ENCODE assay signal across 8 cellular contexts in the genomic region with DNA sequence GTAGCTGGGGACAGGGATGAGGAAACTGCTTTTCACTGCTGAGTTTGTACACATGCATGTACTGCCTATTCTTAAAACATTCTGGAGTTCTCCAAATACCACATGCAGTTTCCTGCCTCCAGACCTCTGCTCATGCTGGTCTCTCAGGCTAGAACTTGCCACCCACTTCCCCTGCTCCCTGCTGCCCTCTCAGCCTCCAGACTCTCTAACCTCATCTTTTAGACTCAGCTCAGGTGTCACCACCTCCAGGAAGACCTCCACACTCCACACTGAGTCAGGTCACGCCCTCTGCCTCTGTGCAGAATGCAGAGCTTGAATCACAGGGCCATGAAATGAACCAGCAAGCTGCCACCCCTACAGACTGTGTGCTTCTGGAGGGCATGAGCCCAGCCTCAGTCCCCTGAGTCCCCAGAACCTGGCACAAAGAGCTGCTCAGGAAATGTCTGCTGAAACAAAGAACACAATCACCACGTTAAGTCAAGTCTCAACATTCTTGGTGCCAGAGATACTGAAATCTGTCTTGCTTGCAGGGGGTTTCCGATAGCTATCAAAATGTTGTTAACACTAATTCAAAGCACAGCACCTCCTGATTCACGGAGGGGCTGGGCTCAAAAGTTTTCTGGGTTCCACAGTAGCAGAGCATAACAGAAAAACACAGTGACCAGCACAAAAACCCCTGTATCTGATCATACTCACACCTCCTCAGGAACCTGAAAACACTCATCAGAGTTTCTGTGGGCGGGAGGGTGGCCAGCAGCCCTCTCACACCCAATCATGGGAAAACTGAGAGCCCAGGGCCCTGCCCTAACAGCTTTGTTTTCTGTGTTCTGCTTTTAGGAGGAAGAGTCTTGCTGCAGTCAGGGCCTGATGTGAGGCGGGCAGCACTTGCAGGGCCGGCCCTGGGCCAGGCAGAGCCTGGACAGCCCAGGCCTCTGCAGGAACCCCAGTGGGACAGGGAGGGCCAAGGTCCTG. TPM values are rescaled to one million over a fixed set of nuclear protein-coding genes. Genes with fewer than 3 reads are reported as not detected.
DNase-seq lines count a peak whose midpoint lies in the region; ATAC-seq lines count a peak whose summit lies in the region.

No MANE protein-coding gene starts in this region.

- H3K4me3 ChIP-seq in BLaER1 = 0 out of 2 replicates have a peak overlapping the region, but pooled peaks have one; percentile 32
- H3K4me3 ChIP-seq in MG63 = no peak overlapping the region

- peak overlapping the region; percentile 90 for H3K27ac ChIP-seq in BLaER1

- intact Hi-C loops in Right ventricle myocardium superior (cut with DNase I) = no loop called here

- CTCF ChIA-PET in activated CD8-positive, alpha-beta memory T cell treated with anti-CD3 and anti-CD28 coated beads, Interleukin-2, amount 10 ng/mL, durations not matched to agents 7 days and 5 days (lab: Charles Lee) = interaction anchor here (0.9 to 9.0 kb wide), 9 partner anchors 9 to 334 kb away, joined by 3 to 106 read pairs (median 4); no protein-coding TSS in a partner anchor

- H3K9me3 ChIP-seq in BLaER1 (no peaks in the 10 kb centered on the region), MG63 (no peaks in the 10 kb centered on the region)

- no peaks in the 10 kb centered on the region for H3K9me3 Mint-ChIP-seq in activated CD8-positive, alpha-beta memory T cell treated with anti-CD3 and anti-CD28 coated beads, Interleukin-2, amount 10 ng/mL, durations not matched to agents 7 days and 5 days (ENCODE audit: low read depth)

- H4K20me1 ChIP-seq in BLaER1 = peaks cover 99% of the 10 kb centered on the region

- peaks cover 100% of the 10 kb centered on the region for H3K4me1 ChIP-seq in BLaER1

- peaks cover 87% of the 10 kb centered on the region for H3K4me1 Mint-ChIP-seq in activated CD8-positive, alpha-beta memory T cell treated with anti-CD3 and anti-CD28 coated beads, Interleukin-2, amount 10 ng/mL, durations not matched to agents 7 days and 5 days

- H3K9ac ChIP-seq in BLaER1 = peak overlapping the region; percentile 75

- peak overlapping the region; percentile 88 for H3K27ac Mint-ChIP-seq in activated CD8-positive, alpha-beta memory T cell treated with anti-CD3 and anti-CD28 coated beads, Interleukin-2, amount 10 ng/mL, durations not matched to agents 7 days and 5 days

- peak overlapping the region; percentile 44 for H3K4me3 Mint-ChIP-seq in activated CD8-positive, alpha-beta memory T cell treated with anti-CD3 and anti-CD28 coated beads, Interleukin-2, amount 10 ng/mL, durations not matched to agents 7 days and 5 days

- H3K36me3 ChIP-seq in BLaER1 = 0 out of 2 replicates have a peak, but pooled peaks cover 7% of the 10 kb centered on the region
- no peaks in the 10 kb centered on the region; the same call in 1 of the 2 replicates for H3K36me3 ChIP-seq in MG63

- peaks cover 17% of the 10 kb centered on the region for H3K36me3 Mint-ChIP-seq in activated CD8-positive, alpha-beta memory T cell treated with anti-CD3 and anti-CD28 coated beads, Interleukin-2, amount 10 ng/mL, durations not matched to agents 7 days and 5 days

- DNase-seq in activated CD8-positive, alpha-beta memory T cell treated with anti-CD3 and anti-CD28 coated beads, Interleukin-2, amount 10 ng/mL, durations not matched to agents 7 days and 5 days = peak; percentile 79
- peak; percentile 75 for DNase-seq in Right ventricle myocardium superior
- peak; percentile 75 for DNase-seq in stimulated activated CD4-positive, alpha-beta T cell treated with anti-CD3 and anti-CD28 coated beads, Interleukin-1b, Interleukin-23, amount 100 ng/mL, for 48 hours
- DNase-seq in MG63 = no peak
- DNase-seq in DMS53 (lab: John Stamatoyannopoulos, UW) = no peak

- ATAC-seq in GM19397 (IDR thresholded peaks at IDR 0.05; ENCODE audit: unreplicated experiment) = peak; percentile 62
- peak; percentile 72 for ATAC-seq in HG03442 (IDR thresholded peaks at IDR 0.05; ENCODE audit: unreplicated experiment)
- ATAC-seq in activated CD8-positive, alpha-beta memory T cell treated with anti-CD3 and anti-CD28 coated beads, Interleukin-2, amount 10 ng/mL, durations not matched to agents 7 days and 5 days = peak; percentile 44
- ATAC-seq in Right ventricle myocardium superior (ENCODE audit: poor library complexity) = peak; percentile 56

- peak overlapping the region; percentile 84 for H3K4me2 ChIP-seq in BLaER1

- no peaks in the 10 kb centered on the region for H3K27me3 Mint-ChIP-seq in activated CD8-positive, alpha-beta memory T cell treated with anti-CD3 and anti-CD28 coated beads, Interleukin-2, amount 10 ng/mL, durations not matched to agents 7 days and 5 days

- H3K27me3 ChIP-seq in BLaER1 = no peaks in the 10 kb centered on the region
- H3K27me3 ChIP-seq in MG63 = no peaks in the 10 kb centered on the region

RNA-seq across cellular contexts. Expression of a gene that starts 21.1 kb away (rescaled TPM):
- 10 to 100 TPM; 33.5 to 45.5 TPM for total RNA-seq in activated CD8-positive, alpha-beta memory T cell treated with anti-CD3 and anti-CD28 coated beads, Interleukin-2, amount 10 ng/mL, durations not matched to agents 7 days and 5 days
- total RNA-seq in Right ventricle myocardium superior = 38.1 TPM
- total RNA-seq in MG63 (2014; rRNA removed; shearing (Covaris generic); ENCODE audit: low replicate concordance) = 14.4 and 15.8 TPM in 2 replicates

Comparison
In these comparisons a context has a peak if more than half of its experiments do, and no peak if none do; other contexts are left out.
1. DNase-seq: peak in activated CD8-positive, alpha-beta memory T cell treated with anti-CD3 and anti-CD28 coated beads, Interleukin-2, amount 10 ng/mL, durations not matched to agents 7 days and 5 days (single experiment), Right ventricle myocardium superior (single experiment) and stimulated activated CD4-positive, alpha-beta T cell treated with anti-CD3 and anti-CD28 coated beads, Interleukin-1b, Interleukin-23, amount 100 ng/mL, for 48 hours (single experiment); none in MG63 (single experiment) and DMS53 (single experiment).
2. Peak in every context shown above with its lines, with median percentiles within 50 percentile points of each other: ATAC-seq.